ENCODE assay signal across 35 cellular contexts in genomic region chr10:24678757-24679156, GRCh38.
"Had no signal": no experiment of that assay in that cellular context is flagged by ENCODE, and none has a peak within 500 bp of the region (broad histone marks: within the 10 kb centered on the region; RNA-seq: fewer than 3 reads in every experiment).

No MANE protein-coding gene starts in this region.

- H3K27me3 ChIP-seq: adrenal gland, body of pancreas, brain microvascular endothelial cell, cardiac muscle cell had no signal

- H3K4me3 ChIP-seq: adrenal gland, body of pancreas, cardiac muscle cell had no signal

- ATAC-seq: activated CD8-positive, alpha-beta T cell treated with anti-CD3 and anti-CD28 coated beads for 36 hours; activated naive CD4-positive, alpha-beta T cell treated with anti-CD3 and anti-CD28 coated beads, Interleukin-2, amount 50 U/mL, for 72 hours; activated T-cell treated with anti-CD3 and anti-CD28 coated beads, Interleukin-2, amount 50 U/mL, for 4 hours; activated T-cell treated with anti-CD3 and anti-CD28 coated beads, Interleukin-2, amount 50 U/mL, for 72 hours; activated T-helper 17 cell treated with anti-CD3 and anti-CD28 coated beads, Interleukin-2, amount 50 U/mL, for 72 hours; body of pancreas had no signal

- H3K9me3 ChIP-seq: adrenal gland, body of pancreas had no signal

- H3K27ac ChIP-seq: adrenal gland, body of pancreas, brain microvascular endothelial cell, cardiac muscle cell, VCaP had no signal

- DNase-seq: activated B cell treated with CpG ODN at 0.5 μM for 24 hours; activated CD4-positive, alpha-beta memory T cell treated with anti-CD3 and anti-CD28 coated beads for 36 hours; activated CD4-positive, alpha-beta T cell treated with anti-CD3 and anti-CD28 coated beads for 4 hours; activated CD4-positive, alpha-beta T cell treated with anti-CD3 and anti-CD28 coated beads, Interleukin-2, amount 10 ng/mL, durations not matched to agents 24 days and 14 days; activated CD4-positive, alpha-beta T cell treated with anti-CD3 and anti-CD28 coated beads, Interleukin-2, amount 50 U/mL, for 1 hour; activated CD4-positive, alpha-beta T cell treated with anti-CD3 and anti-CD28 coated beads, Interleukin-2, amount 50 U/mL, for 4 hours; activated CD4-positive, CD25-positive, alpha-beta regulatory T cell treated with anti-CD3 and anti-CD28 coated beads, Interleukin-2, amount 50 U/mL, for 72 hours; activated CD8-positive, alpha-beta memory T cell treated with anti-CD3 and anti-CD28 coated beads, Interleukin-2, amount 50 U/mL, for 4 hours; activated CD8-positive, alpha-beta T cell treated with anti-CD3 and anti-CD28 coated beads for 36 hours; activated effector memory CD4-positive, alpha-beta T cell treated with anti-CD3 and anti-CD28 coated beads, Interleukin-2, amount 50 U/mL, for 16 hours; activated gamma-delta T cell treated with Interleukin-2 at 50 U/mL for 16 hours; activated naive CD4-positive, alpha-beta T cell; activated naive CD4-positive, alpha-beta T cell treated with anti-CD3 and anti-CD28 coated beads for 36 hours; activated naive CD4-positive, alpha-beta T cell treated with anti-CD3 and anti-CD28 coated beads, Interleukin-2, amount 50 U/mL, for 16 hours; activated naive CD8-positive, alpha-beta T cell treated with anti-CD3 and anti-CD28 coated beads for 36 hours; activated T-cell treated with anti-CD3 and anti-CD28 coated beads for 4 hours; activated T-cell treated with anti-CD3 and anti-CD28 coated beads, Interleukin-2, amount 50 U/mL, for 1 hour; activated T-cell treated with anti-CD3 and anti-CD28 coated beads, Interleukin-2, amount 50 U/mL, for 4 hours; activated T-cell treated with anti-CD3 and anti-CD28 coated beads, Interleukin-2, amount 50 U/mL, for 72 hours; adrenal gland; amniotic stem cell; aorta; body of pancreas; brain microvascular endothelial cell; caudate nucleus; cerebellar nuclear complex; T-helper 2 cell; T-helper 9 cell had no signal

- FAIRE-seq: astrocyte, bronchial epithelial cell, TTC549 had no signal

- H3K36me3 ChIP-seq: adrenal gland, brain microvascular endothelial cell, cardiac muscle cell had no signal
